In genomic region chr2:203733683-203734082, GRCh38 we compare ENCODE assay signal across 27 cellular contexts. TPM values are rescaled to one million over a fixed set of nuclear protein-coding genes. Genes with fewer than 3 reads are reported as not detected.
DNase-seq lines count a peak whose midpoint lies in the region; ATAC-seq and TF ChIP-seq lines count a peak whose summit lies in the region.
"Had no signal": no experiment of that assay in that cellular context is flagged by ENCODE, and none has a peak within 500 bp of the region (broad histone marks: within the 10 kb centered on the region; RNA-seq: fewer than 3 reads in every experiment).

No MANE protein-coding gene starts in this region.

- no peak overlapping the region for H3K4me3 ChIP-seq in CD4-positive, alpha-beta memory T cell (ENCODE audit: low read length in 2 of 2)
- H3K4me3 ChIP-seq in right atrium auricular region: no peak overlapping the region
- H3K4me3 ChIP-seq: A549, cardiac muscle cell, lower lobe of right lung, mucosa of descending colon, stomach, transverse colon had no signal

- peaks cover 88% of the 10 kb centered on the region for H3K36me3 Mint-ChIP-seq in activated CD4-positive, alpha-beta T cell treated with anti-CD3 and anti-CD28 coated beads, Interleukin-2, amount 10 ng/mL, durations not matched to agents 24 days and 14 days (ENCODE audit: low read depth)
- peaks cover 85 to 97% of the 10 kb centered on the region in 2 donors for H3K36me3 Mint-ChIP-seq in CD4-positive, alpha-beta memory T cell
- H3K36me3 Mint-ChIP-seq in activated T-helper 1 cell treated with anti-CD3 and anti-CD28 coated beads, Interleukin-12 subunit alpha, Interleukin-12 subunit beta, Interleukin-2, Interleukin-4 antibody, amounts not matched to agents 30 ng/mL and 10 ng/mL and 1 ng/mL, durations not matched to agents 14 hours and 24 hours and 36 hours (ENCODE audit: low read depth): peaks cover 79% of the 10 kb centered on the region
- H3K36me3 Mint-ChIP-seq in nephron (ENCODE audit: low read depth): no peaks in the 10 kb centered on the region

- peak overlapping the region; percentile 27 for H3K27ac ChIP-seq in CD4-positive, alpha-beta memory T cell (ENCODE audit: low read depth, low read length)
- H3K27ac ChIP-seq in right atrium auricular region: no peak overlapping the region
- H3K27ac ChIP-seq: A549, cardiac muscle cell, lower lobe of right lung, neutrophil, stomach, transverse colon had no signal

- peaks cover 100% of the 10 kb centered on the region for H3K4me1 ChIP-seq in CD4-positive, alpha-beta memory T cell (ENCODE audit: insufficient read depth, low read length)
- H3K4me1 ChIP-seq in right atrium auricular region: no peaks in the 10 kb centered on the region
- H3K4me1 ChIP-seq: A549, lower lobe of right lung had no signal

- TF ChIP-seq CTCF in nephron (IDR thresholded peaks at IDR 0.05; ENCODE audit: unreplicated experiment in 3 of 3) (no peak), right atrium auricular region (IDR thresholded peaks at IDR 0.05) (no peak)

- POLR2A ChIA-PET in CD4-positive, alpha-beta memory T cell (lab: Charles Lee; ENCODE audit: partially characterized antibody): interaction anchor here (1.3 to 10.0 kb wide), 9 partner anchors 8 to 82 kb away, joined by 4 to 189 read pairs (median 19); partner anchors contain the start of gene CD28

- intact Hi-C loops in activated CD4-positive, alpha-beta T cell treated with anti-CD3 and anti-CD28 coated beads, Interleukin-2, amount 10 ng/mL, durations not matched to agents 24 days and 14 days (cut with micrococcal nuclease): loop anchor here (5.0 to 10.0 kb wide), 5 partner anchors 69 to 371 kb away; partner anchors contain the start of genes CTLA4 and ICOS
- intact Hi-C loops in CD4-positive, alpha-beta memory T cell (cut with micrococcal nuclease): loop anchor here (2.0 kb wide), 1 partner anchor 23 kb away; no protein-coding TSS in a partner anchor
- intact Hi-C loops in activated T-helper 1 cell treated with anti-CD3 and anti-CD28 coated beads, Interleukin-12 subunit alpha, Interleukin-12 subunit beta, Interleukin-2, Interleukin-4 antibody, amounts not matched to agents 30 ng/mL and 10 ng/mL and 1 ng/mL, durations not matched to agents 14 hours and 24 hours and 36 hours (cut with micrococcal nuclease): loop anchor here (1.0 to 5.0 kb wide), 4 partner anchors 138 to 284 kb away; no protein-coding TSS in a partner anchor

- H3K36me3 ChIP-seq in CD4-positive, alpha-beta memory T cell (ENCODE audit: insufficient read depth, low read length): peaks cover 62% of the 10 kb centered on the region
- no peaks in the 10 kb centered on the region for H3K36me3 ChIP-seq in right atrium auricular region
- H3K36me3 ChIP-seq: cardiac muscle cell, lower lobe of right lung, neutrophil, stomach, transverse colon had no signal

- H3K4me3 Mint-ChIP-seq in activated CD4-positive, alpha-beta T cell treated with anti-CD3 and anti-CD28 coated beads, Interleukin-2, amount 10 ng/mL, durations not matched to agents 24 days and 14 days: peak overlapping the region; percentile 55
- peak overlapping the region in 5 of 8 donors; percentile 66 to 83 (median 79) for H3K4me3 Mint-ChIP-seq in CD4-positive, alpha-beta memory T cell
- peak overlapping the region; percentile 32 for H3K4me3 Mint-ChIP-seq in activated T-helper 1 cell treated with anti-CD3 and anti-CD28 coated beads, Interleukin-12 subunit alpha, Interleukin-12 subunit beta, Interleukin-2, Interleukin-4 antibody, amounts not matched to agents 30 ng/mL and 10 ng/mL and 1 ng/mL, durations not matched to agents 14 hours and 24 hours and 36 hours
- H3K4me3 Mint-ChIP-seq in nephron: no peak overlapping the region
- H3K4me3 Mint-ChIP-seq: B cell; dendritic cell treated with granulocyte-macrophage colony-stimulating factor and Interleukin-4, amounts not matched to agents 40 ng/mL and 50 ng/mL, for 4 days had no signal

- no peaks in the 10 kb centered on the region for H3K27me3 ChIP-seq in CD4-positive, alpha-beta memory T cell (ENCODE audit: insufficient read depth, low read length)
- no peaks in the 10 kb centered on the region for H3K27me3 ChIP-seq in right atrium auricular region
- H3K27me3 ChIP-seq: cardiac muscle cell, neutrophil, stomach, transverse colon had no signal

- peak; percentile 60 for DNase-seq in activated CD4-positive, alpha-beta T cell treated with anti-CD3 and anti-CD28 coated beads, Interleukin-2, amount 10 ng/mL, durations not matched to agents 24 days and 14 days
- DNase-seq in activated CD4-positive, alpha-beta T cell treated with anti-CD3 and anti-CD28 coated beads for 4 hours: no peak
- DNase-seq in CD4-positive, alpha-beta memory T cell: no peak
- DNase-seq in activated T-helper 1 cell treated with anti-CD3 and anti-CD28 coated beads, Interleukin-12 subunit alpha, Interleukin-12 subunit beta, Interleukin-2, Interleukin-4 antibody, amounts not matched to agents 30 ng/mL and 10 ng/mL and 1 ng/mL, durations not matched to agents 14 hours and 24 hours and 36 hours (ENCODE audit: low spot score): no peak
- DNase-seq in activated gamma-delta T cell treated with Interleukin-2 at 50 U/mL for 16 hours: no peak
- no peak for DNase-seq in right atrium auricular region (ENCODE audit: low spot score)
- DNase-seq: glutamatergic neuron; Kasumi-1; lower lobe of right lung; mucosa of descending colon; NCI-H1930; NCI-H2227 treated with DMSO at 0.1 percent for 48 hours; NCI-H774; small intestine; stimulated activated CD4-positive, alpha-beta T cell treated with anti-CD3 and anti-CD28 coated beads, Interleukin-2, amount 100 ng/mL, for 24 hours; stomach; transverse colon had no signal

- ATAC-seq in GM19328 (IDR thresholded peaks at IDR 0.05; ENCODE audit: unreplicated experiment): no peak
- ATAC-seq: A549, lower lobe of right lung had no signal

- H3K9me3 ChIP-seq in CD4-positive, alpha-beta memory T cell (ENCODE audit: control insufficient read depth in 1 of 2, low read length in 2 of 2): no peaks in the 10 kb centered on the region
- no peaks in the 10 kb centered on the region for H3K9me3 ChIP-seq in right atrium auricular region
- H3K9me3 ChIP-seq: A549, lower lobe of right lung, mucosa of descending colon, neutrophil, stomach, transverse colon had no signal

- peak overlapping the region; percentile 96 for H3K27ac Mint-ChIP-seq in activated CD4-positive, alpha-beta T cell treated with anti-CD3 and anti-CD28 coated beads, Interleukin-2, amount 10 ng/mL, durations not matched to agents 24 days and 14 days
- peak overlapping the region; percentile 81 to 95 (median 90) for H3K27ac Mint-ChIP-seq in CD4-positive, alpha-beta memory T cell
- peak overlapping the region; percentile 97 for H3K27ac Mint-ChIP-seq in activated T-helper 1 cell treated with anti-CD3 and anti-CD28 coated beads, Interleukin-12 subunit alpha, Interleukin-12 subunit beta, Interleukin-2, Interleukin-4 antibody, amounts not matched to agents 30 ng/mL and 10 ng/mL and 1 ng/mL, durations not matched to agents 14 hours and 24 hours and 36 hours
- peak overlapping the region; percentile 3 to 96 (median 36) for H3K27ac Mint-ChIP-seq in nephron
- H3K27ac Mint-ChIP-seq: B cell; dendritic cell treated with granulocyte-macrophage colony-stimulating factor and Interleukin-4, amounts not matched to agents 40 ng/mL and 50 ng/mL, for 4 days had no signal

- CTCF ChIA-PET in CD4-positive, alpha-beta memory T cell (lab: Charles Lee; ENCODE audit: partially characterized antibody): interaction anchor here (1.0 to 4.9 kb wide), 9 partner anchors 10 to 176 kb away, joined by 3 to 35 read pairs (median 4); no protein-coding TSS in a partner anchor

- peaks cover 12% of the 10 kb centered on the region for H3K9me3 Mint-ChIP-seq in activated CD4-positive, alpha-beta T cell treated with anti-CD3 and anti-CD28 coated beads, Interleukin-2, amount 10 ng/mL, durations not matched to agents 24 days and 14 days
- peaks cover 0 to 2% (median 0%) of the 10 kb centered on the region in 8 donors for H3K9me3 Mint-ChIP-seq in CD4-positive, alpha-beta memory T cell
- H3K9me3 Mint-ChIP-seq in activated T-helper 1 cell treated with anti-CD3 and anti-CD28 coated beads, Interleukin-12 subunit alpha, Interleukin-12 subunit beta, Interleukin-2, Interleukin-4 antibody, amounts not matched to agents 30 ng/mL and 10 ng/mL and 1 ng/mL, durations not matched to agents 14 hours and 24 hours and 36 hours: no peaks in the 10 kb centered on the region
- no peaks in the 10 kb centered on the region for H3K9me3 Mint-ChIP-seq in nephron
- H3K9me3 Mint-ChIP-seq: dendritic cell treated with granulocyte-macrophage colony-stimulating factor and Interleukin-4, amounts not matched to agents 40 ng/mL and 50 ng/mL, for 4 days had no signal

- no peaks in the 10 kb centered on the region for H3K27me3 Mint-ChIP-seq in activated CD4-positive, alpha-beta T cell treated with anti-CD3 and anti-CD28 coated beads, Interleukin-2, amount 10 ng/mL, durations not matched to agents 24 days and 14 days
- no peaks in the 10 kb centered on the region for H3K27me3 Mint-ChIP-seq in CD4-positive, alpha-beta memory T cell
- no peaks in the 10 kb centered on the region for H3K27me3 Mint-ChIP-seq in activated T-helper 1 cell treated with anti-CD3 and anti-CD28 coated beads, Interleukin-12 subunit alpha, Interleukin-12 subunit beta, Interleukin-2, Interleukin-4 antibody, amounts not matched to agents 30 ng/mL and 10 ng/mL and 1 ng/mL, durations not matched to agents 14 hours and 24 hours and 36 hours (ENCODE audit: insufficient read depth)
- H3K27me3 Mint-ChIP-seq in nephron (ENCODE audit: low read depth): no peaks in the 10 kb centered on the region
- H3K27me3 Mint-ChIP-seq: dendritic cell treated with granulocyte-macrophage colony-stimulating factor and Interleukin-4, amounts not matched to agents 40 ng/mL and 50 ng/mL, for 4 days had no signal

- H3K4me1 Mint-ChIP-seq in activated CD4-positive, alpha-beta T cell treated with anti-CD3 and anti-CD28 coated beads, Interleukin-2, amount 10 ng/mL, durations not matched to agents 24 days and 14 days: peaks cover 85% of the 10 kb centered on the region
- H3K4me1 Mint-ChIP-seq in CD4-positive, alpha-beta memory T cell: peaks cover 83 to 100% (median 93%) of the 10 kb centered on the region in 4 donors
- H3K4me1 Mint-ChIP-seq in activated T-helper 1 cell treated with anti-CD3 and anti-CD28 coated beads, Interleukin-12 subunit alpha, Interleukin-12 subunit beta, Interleukin-2, Interleukin-4 antibody, amounts not matched to agents 30 ng/mL and 10 ng/mL and 1 ng/mL, durations not matched to agents 14 hours and 24 hours and 36 hours (ENCODE audit: low read depth): peaks cover 97% of the 10 kb centered on the region
- H3K4me1 Mint-ChIP-seq in nephron: peaks cover 44% of the 10 kb centered on the region
- H3K4me1 Mint-ChIP-seq: B cell had no signal

RNA-seq across cellular contexts. Expression of gene CD28, which starts 27.2 kb away (rescaled TPM):
- 130 and 132 TPM in 2 replicates for total RNA-seq in activated CD4-positive, alpha-beta T cell treated with anti-CD3 and anti-CD28 coated beads, Interleukin-2, amount 10 ng/mL, durations not matched to agents 24 days and 14 days
- total RNA-seq in CD4-positive, alpha-beta memory T cell: 100 to 1,000 TPM; 203 to 222 TPM
- 100 to 1,000 TPM in 1 of 2 donors, 10 to 100 TPM in 1; 80.0 to 132 TPM for polyA plus RNA-seq in CD4-positive, alpha-beta memory T cell
- 132 and 133 TPM in 2 replicates for total RNA-seq in activated T-helper 1 cell treated with anti-CD3 and anti-CD28 coated beads, Interleukin-12 subunit alpha, Interleukin-12 subunit beta, Interleukin-2, Interleukin-4 antibody, amounts not matched to agents 30 ng/mL and 10 ng/mL and 1 ng/mL, durations not matched to agents 14 hours and 24 hours and 36 hours
- 1 to 10 TPM in 1 of 2 donors, under 1 TPM in 1; 0.55 to 1.6 TPM for total RNA-seq in right atrium auricular region
- total RNA-seq: cardiac muscle cell, H1, kidney epithelial cell had no signal
- polyA plus RNA-seq: A549, cardiac muscle cell, endothelial cell of umbilical vein, H1 had no signal

Comparison
In these comparisons a context has a peak if more than half of its experiments do, and no peak if none do; other contexts are left out.
1. H3K27ac Mint-ChIP-seq: peak in every context shown above with its lines; median percentile 97 in activated T-helper 1 cell treated with anti-CD3 and anti-CD28 coated beads, Interleukin-12 subunit alpha, Interleukin-12 subunit beta, Interleukin-2, Interleukin-4 antibody, amounts not matched to agents 30 ng/mL and 10 ng/mL and 1 ng/mL, durations not matched to agents 14 hours and 24 hours and 36 hours; 96 in activated CD4-positive, alpha-beta T cell treated with anti-CD3 and anti-CD28 coated beads, Interleukin-2, amount 10 ng/mL, durations not matched to agents 24 days and 14 days; 90 in CD4-positive, alpha-beta memory T cell; 36 in nephron.
2. H3K4me3 Mint-ChIP-seq: peak in activated CD4-positive, alpha-beta T cell treated with anti-CD3 and anti-CD28 coated beads, Interleukin-2, amount 10 ng/mL, durations not matched to agents 24 days and 14 days (single experiment), CD4-positive, alpha-beta memory T cell (5 of 8) and activated T-helper 1 cell treated with anti-CD3 and anti-CD28 coated beads, Interleukin-12 subunit alpha, Interleukin-12 subunit beta, Interleukin-2, Interleukin-4 antibody, amounts not matched to agents 30 ng/mL and 10 ng/mL and 1 ng/mL, durations not matched to agents 14 hours and 24 hours and 36 hours (single experiment); none in nephron (0 of 3).
3. RNA of gene CD28, which starts 27.2 kb away (total RNA-seq): 203 to 222 TPM in CD4-positive, alpha-beta memory T cell, 132 to 133 TPM in activated T-helper 1 cell treated with anti-CD3 and anti-CD28 coated beads, Interleukin-12 subunit alpha, Interleukin-12 subunit beta, Interleukin-2, Interleukin-4 antibody, amounts not matched to agents 30 ng/mL and 10 ng/mL and 1 ng/mL, durations not matched to agents 14 hours and 24 hours and 36 hours and 130 to 132 TPM in activated CD4-positive, alpha-beta T cell treated with anti-CD3 and anti-CD28 coated beads, Interleukin-2, amount 10 ng/mL, durations not matched to agents 24 days and 14 days; 0.55 to 1.6 TPM in right atrium auricular region; every median in the first group is over 10 times any median in the second.